8 cellular contexts compared by ENCODE assay signal in genomic region chr15:34987982-34988873, GRCh38. TPM values are rescaled to one million over a fixed set of nuclear protein-coding genes. Genes with fewer than 3 reads are reported as not detected.
DNase-seq lines count a peak whose midpoint lies in the region; ATAC-seq and TF ChIP-seq lines count a peak whose summit lies in the region.

ZNF770 (minus strand) TSS chr15:34988287; CDS start chr15:34983434, 4,853 bp downstream.

- peak within 1 kb of the TSS; percentile 92 to 99 for H3K9ac ChIP-seq in liver (ENCODE audit: low read depth in 1 of 2, low read length in 2 of 2)

- H3K4me3 ChIP-seq in liver (ENCODE audit: low read depth in 1 of 3, low read length in 3 of 3): peak within 1 kb of the TSS; percentile 66 to 98 (median 86)

- H3K4me1 Mint-ChIP-seq in dendritic cell treated with granulocyte-macrophage colony-stimulating factor and Interleukin-4, amounts not matched to agents 40 ng/mL and 50 ng/mL, for 4 days (ENCODE audit: low read depth): peaks cover 25% of the 10 kb centered on the region

- peaks cover 5% of the 10 kb centered on the region for H3K27me3 Mint-ChIP-seq in dendritic cell treated with granulocyte-macrophage colony-stimulating factor and Interleukin-4, amounts not matched to agents 40 ng/mL and 50 ng/mL, for 4 days

- no peaks in the 10 kb centered on the region for H3K9me3 ChIP-seq in liver (ENCODE audit: control insufficient read depth in 4 of 4, low read length in 3 of 4)

- DNase-seq in Ammon's horn (ENCODE audit: low spot score): peak; percentile 80
- peak; percentile 59 for DNase-seq in GM19238 (ENCODE audit: insufficient read length, low spot score)
- peak; percentile 45 for DNase-seq in NCI-H524 treated with DMSO at 0.1 percent for 48 hours (lab: John Stamatoyannopoulos, UW)
- peak; percentile 74 to 80 for DNase-seq in activated CD4-positive, alpha-beta T cell treated with anti-CD3 and anti-CD28 coated beads, Interleukin-2, amount 50 U/mL, for 24 hours (ENCODE audit: low read depth in 1 of 2, low spot score in 1 of 2)
- DNase-seq in stimulated activated CD4-positive, alpha-beta T cell treated with anti-CD3 and anti-CD28 coated beads, Interleukin-4, amount 100 ng/mL, for 1 hour: peak; percentile 80

- H3K36me3 Mint-ChIP-seq in dendritic cell treated with granulocyte-macrophage colony-stimulating factor and Interleukin-4, amounts not matched to agents 40 ng/mL and 50 ng/mL, for 4 days (ENCODE audit: low read depth): peaks cover 24% of the 10 kb centered on the region

- H3K27ac Mint-ChIP-seq in dendritic cell treated with granulocyte-macrophage colony-stimulating factor and Interleukin-4, amounts not matched to agents 40 ng/mL and 50 ng/mL, for 4 days: peak within 1 kb of the TSS; percentile 100

- H3K36me3 ChIP-seq in liver (ENCODE audit: control insufficient read depth in 4 of 4, insufficient read depth in 3 of 4, low read depth in 1 of 4, low read length in 3 of 4): peaks cover 0 to 2% (median 0%) of the 10 kb centered on the region in 4 donors

- TF ChIP-seq CTCF in liver (IDR thresholded peaks at IDR 0.05; ENCODE audit: low read depth, low read length, missing input control): no peak

- no peaks in the 10 kb centered on the region for H3K9me3 Mint-ChIP-seq in dendritic cell treated with granulocyte-macrophage colony-stimulating factor and Interleukin-4, amounts not matched to agents 40 ng/mL and 50 ng/mL, for 4 days

- H3K4me3 Mint-ChIP-seq in dendritic cell treated with granulocyte-macrophage colony-stimulating factor and Interleukin-4, amounts not matched to agents 40 ng/mL and 50 ng/mL, for 4 days: peak within 1 kb of the TSS; percentile 93

- no peak for TF ChIP-seq RAD21 in liver (IDR thresholded peaks at IDR 0.05)

- under 1% methylated on average over 63 of the region's 63 CpGs for WGBS in liver

- no peaks in the 10 kb centered on the region for H3K27me3 ChIP-seq in liver (ENCODE audit: control insufficient read depth in 4 of 4, insufficient read depth in 4 of 4, low read length in 3 of 4)

- H3K27ac ChIP-seq in liver (ENCODE audit: low read depth in 1 of 2, low read length in 2 of 2): peak within 1 kb of the TSS; percentile 95 to 98

- peaks cover 9 to 38% (median 32%) of the 10 kb centered on the region in 4 donors for H3K4me1 ChIP-seq in liver (ENCODE audit: control insufficient read depth in 4 of 4, insufficient read depth in 4 of 4, low read length in 3 of 4)

- intact Hi-C loops in dendritic cell treated with granulocyte-macrophage colony-stimulating factor and Interleukin-4, amounts not matched to agents 40 ng/mL and 50 ng/mL, for 4 days (cut with micrococcal nuclease): loop anchor here (2.0 to 5.0 kb wide), 2 partner anchors 19 to 559 kb away; partner anchors contain the start of genes AQR and DPH6

- ATAC-seq in HG03439 (IDR thresholded peaks at IDR 0.05; ENCODE audit: unreplicated experiment): peak; percentile 71

TF ChIP-seq in liver, 16 proteins besides CTCF, POLR2A, EP300 and RAD21:
- TF ChIP-seq SP1 (IDR thresholded peaks at IDR 0.05): peak; percentile 54
- TF ChIP-seq FOXA2 (IDR thresholded peaks at IDR 0.05): peak; percentile 48
- TF ChIP-seq EGR1 (IDR thresholded peaks at IDR 0.05; ENCODE audit: low read depth in 2 of 2): no peak
- TF ChIP-seq TAF1 (conservative IDR thresholded peaks at IDR 0.05): peak; percentile 87
- no peak for TF ChIP-seq HNF4G (IDR thresholded peaks at IDR 0.05)
- TF ChIP-seq HNF4A (conservative IDR thresholded peaks at IDR 0.05): no peak
- peak; percentile 96 for TF ChIP-seq YY1 (IDR thresholded peaks at IDR 0.05)
- TF ChIP-seq ATF3 (IDR thresholded peaks at IDR 0.05): no peak
- peak; percentile 58 for TF ChIP-seq RXRA (IDR thresholded peaks at IDR 0.05)
- TF ChIP-seq GABPA (IDR thresholded peaks at IDR 0.05 in 1 of 2, conservative IDR thresholded peaks at IDR 0.05 in 1 of 2): peak; percentile 62 to 86
- TF ChIP-seq MAX (IDR thresholded peaks at IDR 0.05): no peak
- TF ChIP-seq ZBTB33 (IDR thresholded peaks at IDR 0.05): no peak
- TF ChIP-seq FOXA1 (IDR thresholded peaks at IDR 0.05): peak; percentile 23
- TF ChIP-seq JUND (IDR thresholded peaks at IDR 0.05): peak in 1 of 2 donors; percentile 26
- no peak for TF ChIP-seq NR2F2 (IDR thresholded peaks at IDR 0.05)
- TF ChIP-seq REST (IDR thresholded peaks at IDR 0.05): peak; percentile 32

RNA-seq across cellular contexts. Expression of gene ZNF770, which starts in this region (rescaled TPM):
- total RNA-seq in liver: 10 to 100 TPM; 23.9 to 33.1 TPM
- polyA plus RNA-seq in liver: 10 to 100 TPM in 1 of 2 donors, 1 to 10 TPM in 1; 9.3 to 74.4 TPM

Comparison
In these comparisons a context has a peak if more than half of its experiments do, and no peak if none do; other contexts are left out.
1. Peak in every context shown above with its lines: DNase-seq, ATAC-seq, H3K4me3 ChIP-seq and H3K27ac ChIP-seq.